10 cellular contexts compared by ENCODE assay signal in genomic region chr3:108406063-108406660, GRCh38.
DNase-seq lines count a peak whose midpoint lies in the region; ATAC-seq, FAIRE-seq and TF ChIP-seq lines count a peak whose summit lies in the region.
"Had no signal": no experiment of that assay in that cellular context is flagged by ENCODE, and none has a peak within 500 bp of the region (broad histone marks: within the 10 kb centered on the region; RNA-seq: fewer than 3 reads in every experiment).

No MANE protein-coding gene starts in this region.

- FAIRE-seq in HTR-8/SVneo (lab: Jason Lieb, UNC), result no peak

- no peak overlapping the region for H3K4me3 Mint-ChIP-seq in activated B cell treated with CpG ODN at 0.5 μM for 24 hours

- peaks cover 28% of the 10 kb centered on the region for H3K4me1 Mint-ChIP-seq in activated B cell treated with CpG ODN at 0.5 μM for 24 hours

- TF ChIP-seq CTCF in activated B cell treated with CpG ODN at 0.5 μM for 24 hours (IDR thresholded peaks at IDR 0.05), result no peak

- H3K27ac Mint-ChIP-seq in activated B cell treated with CpG ODN at 0.5 μM for 24 hours, result peak overlapping the region; percentile 87

- POLR2A ChIA-PET in activated B cell treated with CpG ODN at 0.5 μM for 24 hours (lab: Charles Lee), result interaction anchor here (1.2 to 1.3 kb wide), 2 partner anchors 183 to 316 kb away, joined by 4 to 5 read pairs; no protein-coding TSS in a partner anchor

- no peaks in the 10 kb centered on the region for H3K27me3 Mint-ChIP-seq in activated B cell treated with CpG ODN at 0.5 μM for 24 hours

- intact Hi-C loops in activated B cell treated with CpG ODN at 0.5 μM for 24 hours (cut with micrococcal nuclease), result loop anchor here (1.0 to 10.0 kb wide), 13 partner anchors 71 to 1170 kb away; partner anchors contain the start of gene IFT57

- CTCF ChIA-PET in activated B cell treated with CpG ODN at 0.5 μM for 24 hours (lab: Charles Lee), result interaction anchor here (0.6 to 2.2 kb wide), 6 partner anchors 18 to 478 kb away, joined by 3 to 18 read pairs (median 5); no protein-coding TSS in a partner anchor

- no peaks in the 10 kb centered on the region for H3K36me3 Mint-ChIP-seq in activated B cell treated with CpG ODN at 0.5 μM for 24 hours (ENCODE audit: low read depth)

- ATAC-seq in GM19395 (IDR thresholded peaks at IDR 0.05; ENCODE audit: unreplicated experiment), result peak; percentile 40
- peak; percentile 4 for ATAC-seq in HG03469 (IDR thresholded peaks at IDR 0.05; ENCODE audit: unreplicated experiment)
- ATAC-seq in activated B cell treated with CpG ODN at 0.5 μM for 24 hours (ENCODE audit: low read depth), result no peak
- ATAC-seq in HG02588 (IDR thresholded peaks at IDR 0.05; ENCODE audit: unreplicated experiment), result no peak
- ATAC-seq in HG03196 (IDR thresholded peaks at IDR 0.05; ENCODE audit: unreplicated experiment), result no peak

- H3K9me3 Mint-ChIP-seq in activated B cell treated with CpG ODN at 0.5 μM for 24 hours, result no peaks in the 10 kb centered on the region

- DNase-seq in AML-193 (lab: John Stamatoyannopoulos, UW), result peak; percentile 92 to 93
- no peak for DNase-seq in activated B cell treated with CpG ODN at 0.5 μM for 24 hours
- DNase-seq in HTR-8/SVneo (ENCODE audit: insufficient read length, low spot score), result no peak
- no peak for DNase-seq in activated CD4-positive, CD25-positive, alpha-beta regulatory T cell treated with anti-CD3 and anti-CD28 coated beads, Interleukin-2, amount 50 U/mL, for 72 hours
- DNase-seq: aorta, stomach had no signal

Comparison
In these comparisons a context has a peak if more than half of its experiments do, and no peak if none do; other contexts are left out.
1. DNase-seq: peak in AML-193 (2 of 2); none in activated B cell treated with CpG ODN at 0.5 μM for 24 hours (single experiment), HTR-8/SVneo (single experiment) and activated CD4-positive, CD25-positive, alpha-beta regulatory T cell treated with anti-CD3 and anti-CD28 coated beads, Interleukin-2, amount 50 U/mL, for 72 hours (single experiment).
2. ATAC-seq: peak in GM19395 (single experiment) and HG03469 (single experiment); none in activated B cell treated with CpG ODN at 0.5 μM for 24 hours (single experiment), HG02588 (single experiment) and HG03196 (single experiment).